ENCODE assay signal across 9 cellular contexts in genomic region chr18:8478166-8478967, GRCh38.
A peak's percentile ranks its signal among the peaks of the same experiment; 100 is the strongest.
DNase-seq lines count a peak whose midpoint lies in the region; ATAC-seq and TF ChIP-seq lines count a peak whose summit lies in the region.
"Had no signal": no experiment of that assay in that cellular context is flagged by ENCODE, and none has a peak within 500 bp of the region (broad histone marks: within the 10 kb centered on the region; RNA-seq: fewer than 3 reads in every experiment).

No MANE protein-coding gene starts in this region.

- no peaks in the 10 kb centered on the region for H3K4me1 Mint-ChIP-seq in activated CD4-positive, alpha-beta memory T cell treated with anti-CD3 and anti-CD28 coated beads for 36 hours (ENCODE audit: low read depth)
- H3K4me1 Mint-ChIP-seq in naive B cell: peaks cover 4 to 7% (median 5%) of the 10 kb centered on the region in 3 donors

- no peaks in the 10 kb centered on the region for H3K36me3 Mint-ChIP-seq in activated CD4-positive, alpha-beta memory T cell treated with anti-CD3 and anti-CD28 coated beads for 36 hours
- no peaks in the 10 kb centered on the region for H3K36me3 Mint-ChIP-seq in naive B cell

- no peak overlapping the region for H3K4me3 ChIP-seq in epithelial cell of esophagus (ENCODE audit: low read length)
- H3K4me3 ChIP-seq: BLaER1 treated with 17β-estradiol and CSF1 and Interleukin-3, amounts not matched to agents 10 nM and 100 nM had no signal

- H3K4me3 Mint-ChIP-seq in activated CD4-positive, alpha-beta memory T cell treated with anti-CD3 and anti-CD28 coated beads for 36 hours: no peak overlapping the region
- no peak overlapping the region for H3K4me3 Mint-ChIP-seq in naive B cell

- no peaks in the 10 kb centered on the region for H3K27me3 Mint-ChIP-seq in activated CD4-positive, alpha-beta memory T cell treated with anti-CD3 and anti-CD28 coated beads for 36 hours
- peaks cover 20 to 49% (median 38%) of the 10 kb centered on the region in 3 donors for H3K27me3 Mint-ChIP-seq in naive B cell

- CTCF ChIA-PET in activated CD4-positive, alpha-beta memory T cell treated with anti-CD3 and anti-CD28 coated beads for 36 hours (lab: Charles Lee): interaction anchor here (0.6 to 1.8 kb wide), 7 partner anchors 9 to 690 kb away, joined by 3 to 8 read pairs (median 4); no protein-coding TSS in a partner anchor

- H3K27ac Mint-ChIP-seq in activated CD4-positive, alpha-beta memory T cell treated with anti-CD3 and anti-CD28 coated beads for 36 hours: no peak overlapping the region
- no peak overlapping the region for H3K27ac Mint-ChIP-seq in naive B cell

- ATAC-seq in HG02588 (IDR thresholded peaks at IDR 0.05; ENCODE audit: unreplicated experiment) (peak; percentile 87), naive B cell (ENCODE audit: low read depth in 2 of 2) (peak; percentile 64 to 72)

- no peak overlapping the region for H3K27ac ChIP-seq in substantia nigra (ENCODE audit: low read depth, low read length, poor library complexity, severe bottlenecking)
- H3K27ac ChIP-seq: BLaER1 treated with 17β-estradiol and CSF1 and Interleukin-3, amounts not matched to agents 10 nM and 100 nM had no signal

- peaks cover 3% of the 10 kb centered on the region for H3K9me3 Mint-ChIP-seq in activated CD4-positive, alpha-beta memory T cell treated with anti-CD3 and anti-CD28 coated beads for 36 hours
- no peaks in the 10 kb centered on the region for H3K9me3 Mint-ChIP-seq in naive B cell

- intact Hi-C loops in activated CD4-positive, alpha-beta memory T cell treated with anti-CD3 and anti-CD28 coated beads for 36 hours (cut with micrococcal nuclease): no loop called here

- POLR2A ChIA-PET in activated CD4-positive, alpha-beta memory T cell treated with anti-CD3 and anti-CD28 coated beads for 36 hours (lab: Charles Lee): no interaction called here

- DNase-seq in NCI-H2081 (lab: John Stamatoyannopoulos, UW): peak; percentile 23 to 49
- DNase-seq in NCI-H2081 treated with DMSO at 0.1 percent for 48 hours (lab: John Stamatoyannopoulos, UW): no peak
- DNase-seq in NCI-H2171 treated with DMSO at 0.1 percent for 48 hours (lab: John Stamatoyannopoulos, UW): peak; percentile 28
- peak; percentile 66 for DNase-seq in activated CD4-positive, alpha-beta memory T cell treated with anti-CD3 and anti-CD28 coated beads for 36 hours
- peak; percentile 67 for DNase-seq in epithelial cell of esophagus (ENCODE audit: low read depth)
- DNase-seq in naive B cell: peak; percentile 46
- DNase-seq in substantia nigra (lab: John Stamatoyannopoulos, UW): peak in 34 of 49 donors; percentile 3 to 66 (median 19)

- peak; percentile 95 for TF ChIP-seq CTCF in epithelial cell of esophagus (IDR thresholded peaks at IDR 0.05; ENCODE audit: insufficient read depth, low read depth, low read length, missing control alignments)
